11 cellular contexts compared by ENCODE assay signal in the genomic region with DNA sequence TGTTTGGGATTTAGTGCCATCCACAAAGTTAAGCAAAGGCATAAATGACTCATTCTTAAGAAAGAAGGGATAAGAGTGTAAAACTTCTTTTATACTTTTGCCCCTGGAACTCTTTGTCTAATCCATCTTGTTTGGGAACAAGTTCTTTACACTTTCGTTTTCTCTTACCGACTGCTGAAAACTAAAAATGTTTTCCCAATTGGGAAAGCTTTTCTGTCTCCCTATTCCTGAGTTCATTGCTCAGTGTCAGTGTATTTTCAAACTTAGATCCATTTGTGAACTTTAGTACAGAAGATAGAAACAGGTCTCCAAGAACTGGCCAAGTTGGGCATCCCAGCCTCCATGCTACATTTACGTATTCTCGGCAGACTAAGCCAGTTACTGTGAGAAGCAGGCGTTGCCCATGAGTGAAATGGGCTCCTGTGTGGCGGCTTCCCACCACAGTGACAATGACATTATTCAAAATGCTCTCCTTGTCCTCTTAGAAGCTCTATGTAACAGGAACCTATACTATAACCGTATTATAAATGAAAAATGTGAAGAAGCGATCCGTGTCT. TPM values are rescaled to one million over a fixed set of nuclear protein-coding genes. Genes with fewer than 3 reads are reported as not detected.
DNase-seq lines count a peak whose midpoint lies in the region; ATAC-seq and TF ChIP-seq lines count a peak whose summit lies in the region.
"Had no signal": no experiment of that assay in that cellular context is flagged by ENCODE, and none has a peak within 500 bp of the region (broad histone marks: within the 10 kb centered on the region; RNA-seq: fewer than 3 reads in every experiment).

No MANE protein-coding gene starts in this region.

- TF ChIP-seq POLR2A in sigmoid colon (IDR thresholded peaks at IDR 0.05) = no peak

- intact Hi-C loops in right cardiac atrium (cut with DNase I) (no loop called here), Right ventricle myocardium inferior (cut with DNase I) (loop anchor here (5.0 kb wide), 1 partner anchor 34 kb away; no protein-coding TSS in a partner anchor), sigmoid colon (cut with DNase I) (no loop called here)

- no peak for TF ChIP-seq EP300 in sigmoid colon (IDR thresholded peaks at IDR 0.05)

- no peaks in the 10 kb centered on the region for H3K27me3 ChIP-seq in right cardiac atrium (ENCODE audit: control insufficient read depth, insufficient read depth)
- H3K27me3 ChIP-seq in sigmoid colon = no peaks in the 10 kb centered on the region

- no peaks in the 10 kb centered on the region for H3K36me3 ChIP-seq in sigmoid colon

- DNase-seq in right cardiac atrium (no peak), Right ventricle myocardium inferior (ENCODE audit: missing footprints) (no peak), foreskin fibroblast (no peak), sigmoid colon (no peak), AG08396 (ENCODE audit: low spot score) (no peak), NCI-H510A treated with DMSO at 0.1 percent for 48 hours (lab: John Stamatoyannopoulos, UW) (no peak)
- DNase-seq: activated B cell treated with CpG ODN at 0.5 μM for 24 hours; NCI-H2227 treated with DMSO at 0.1 percent for 48 hours; stimulated activated naive CD4-positive, alpha-beta T cell had no signal

- H3K9me3 ChIP-seq in right cardiac atrium (ENCODE audit: control insufficient read depth, low read length) = no peaks in the 10 kb centered on the region
- no peaks in the 10 kb centered on the region for H3K9me3 ChIP-seq in sigmoid colon

- H3K27ac ChIP-seq in right cardiac atrium (ENCODE audit: low read length) (peak overlapping the region; percentile 49), sigmoid colon (peak overlapping the region; percentile 42 to 81 (median 54))

- 51% methylated on average over 9 of the region's 9 CpGs for WGBS in right cardiac atrium
- 80 to 90% methylated on average over 9 of the region's 9 CpGs for WGBS in sigmoid colon, 2 donors

- no peak for ATAC-seq in right cardiac atrium
- no peak for ATAC-seq in Right ventricle myocardium inferior
- no peak for ATAC-seq in GM18909 (IDR thresholded peaks at IDR 0.05; ENCODE audit: poor library complexity, unreplicated experiment)
- ATAC-seq in GM19324 (IDR thresholded peaks at IDR 0.05; ENCODE audit: low FRiP score, unreplicated experiment) = no peak

- H3K4me1 ChIP-seq in right cardiac atrium (ENCODE audit: control insufficient read depth, insufficient read depth, low read length) (peaks cover 13% of the 10 kb centered on the region), sigmoid colon (peaks cover 0 to 47% (median 34%) of the 10 kb centered on the region in 4 donors)

- H3K4me3 ChIP-seq in right cardiac atrium (ENCODE audit: low read length) (peak overlapping the region; percentile 32), foreskin fibroblast (ENCODE audit: low read depth in 1 of 2, low read length in 2 of 2) (peak overlapping the region; percentile 14 to 22), sigmoid colon (peak overlapping the region in 3 of 4 donors; percentile 5 to 23 (median 11))

- TF ChIP-seq CTCF in foreskin fibroblast (IDR thresholded peaks at IDR 0.05; ENCODE audit: low read depth, low read length) = no peak
- TF ChIP-seq CTCF in sigmoid colon (IDR thresholded peaks at IDR 0.05) = no peak

RNA-seq across cellular contexts. Expression of a gene that starts 51.7 kb away (rescaled TPM):
- total RNA-seq in right cardiac atrium = 10 to 100 TPM; 75.4 to 82.6 (median 79.4) TPM
- 29.9 TPM for polyA plus RNA-seq in right cardiac atrium
- 65.6 TPM for total RNA-seq in Right ventricle myocardium inferior
- 10 to 100 TPM; 78.9 to 95.0 (median 80.8) TPM for total RNA-seq in sigmoid colon
- polyA plus RNA-seq in sigmoid colon = 10 to 100 TPM; 12.6 to 85.8 (median 20.8) TPM
